ENCODE assay signal across 8 cellular contexts in genomic region chr18:62522178-62522509, GRCh38. TPM values are rescaled to one million over a fixed set of nuclear protein-coding genes. Genes with fewer than 3 reads are reported as not detected.
A peak's percentile ranks its signal among the peaks of the same experiment; 100 is the strongest.
DNase-seq lines count a peak whose midpoint lies in the region; ATAC-seq and TF ChIP-seq lines count a peak whose summit lies in the region.

No MANE protein-coding gene starts in this region.

- H3K27ac ChIP-seq in OCI-LY3 (ENCODE audit: low read length): peak overlapping the region; percentile 75

- H3K4me1 ChIP-seq in OCI-LY3 (ENCODE audit: low read length): peaks cover 18% of the 10 kb centered on the region

- no peaks in the 10 kb centered on the region for H4K20me1 ChIP-seq in OCI-LY3 (ENCODE audit: insufficient read depth, low read length)

- TF ChIP-seq CTCF in OCI-LY3 (IDR thresholded peaks at IDR 0.05; ENCODE audit: low read depth, low read length) (no peak), epithelial cell of proximal tubule (conservative IDR thresholded peaks at IDR 0.05; ENCODE audit: low read depth, low read length) (no peak), omental fat pad (IDR thresholded peaks at IDR 0.05) (no peak)

- peak overlapping the region; percentile 20 for H2AFZ ChIP-seq in OCI-LY3 (ENCODE audit: low read depth, low read length)

- H3K4me2 ChIP-seq in OCI-LY3 (ENCODE audit: low read length): peak overlapping the region; percentile 80

- no peaks in the 10 kb centered on the region for H3K9me3 ChIP-seq in OCI-LY3 (ENCODE audit: insufficient read depth, low read length)

- H3K27me3 ChIP-seq in OCI-LY3 (ENCODE audit: low read depth, low read length): peaks cover 8% of the 10 kb centered on the region; the same call in 1 of the 2 replicates

- peak overlapping the region; percentile 75 for H3K4me3 ChIP-seq in OCI-LY3 (ENCODE audit: low read length)
- H3K4me3 ChIP-seq in epithelial cell of proximal tubule (ENCODE audit: low read depth, low read length): peak overlapping the region; percentile 92

- peak overlapping the region; percentile 71 for H3K9ac ChIP-seq in OCI-LY3 (ENCODE audit: low read length)

- no peaks in the 10 kb centered on the region for H3K36me3 ChIP-seq in OCI-LY3 (replicated peaks; ENCODE audit: low read depth, low read length)

- H3K79me2 ChIP-seq in OCI-LY3 (ENCODE audit: low read length): peaks cover 33% of the 10 kb centered on the region

- DNase-seq in DMS79 treated with DMSO at 0.1 percent for 48 hours (lab: John Stamatoyannopoulos, UW): peak; percentile 15
- DNase-seq in DMS79 (lab: John Stamatoyannopoulos, UW): no peak
- DNase-seq in epithelial cell of proximal tubule (ENCODE audit: low read depth): no peak
- DNase-seq in omental fat pad (ENCODE audit: low spot score): no peak
- DNase-seq in activated effector memory CD4-positive, alpha-beta T cell treated with anti-CD3 and anti-CD28 coated beads, Interleukin-2, amount 50 U/mL, for 16 hours: no peak
- no peak for DNase-seq in activated gamma-delta T cell treated with Interleukin-2 at 50 U/mL for 16 hours

- ATAC-seq in HG02588 (IDR thresholded peaks at IDR 0.05; ENCODE audit: unreplicated experiment): peak; percentile 5
- peak; percentile 9 for ATAC-seq in omental fat pad (ENCODE audit: low FRiP score)

RNA-seq across cellular contexts. Expression of gene ZCCHC2, which starts 0.7 kb away (rescaled TPM):
- 10.3 and 14.8 TPM in 2 replicates for total RNA-seq in epithelial cell of proximal tubule
- total RNA-seq in omental fat pad: 10 to 100 TPM; 22.1 to 37.1 (median 30.7) TPM
